Comparison of ENCODE assay signal across 23 cellular contexts in the genomic region with DNA sequence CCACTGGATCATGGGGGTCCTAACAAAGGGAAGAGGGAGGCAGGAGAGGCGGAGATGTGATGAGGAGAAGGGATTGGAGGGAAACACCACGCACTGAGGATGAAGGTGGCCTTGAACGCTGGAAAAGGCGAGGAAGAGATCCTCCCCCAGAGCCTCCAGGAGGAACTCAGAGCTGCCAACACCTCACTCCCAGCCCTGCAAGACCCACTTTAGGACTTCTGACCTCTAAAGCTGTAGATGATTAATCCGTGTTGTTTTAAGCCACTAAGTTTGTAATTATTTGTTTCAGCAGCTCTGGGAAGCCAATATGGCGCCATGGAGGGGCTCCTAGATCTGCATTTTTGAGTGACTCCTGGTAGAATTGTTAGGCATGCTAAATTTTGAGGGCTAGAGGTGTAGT.
"Had no signal": no experiment of that assay in that cellular context is flagged by ENCODE, and none has a peak within 500 bp of the region (broad histone marks: within the 10 kb centered on the region; RNA-seq: fewer than 3 reads in every experiment).

No MANE protein-coding gene starts in this region.

- H3K27me3 ChIP-seq: left lung, ovary, upper lobe of left lung had no signal

- H3K9me3 Mint-ChIP-seq: activated naive CD4-positive, alpha-beta T cell treated with anti-CD3 and anti-CD28 coated beads, Interleukin-2, amount 50 U/mL, for 24 hours; neural crest cell; stimulated activated memory B cell treated with anti-CD40 and anti-IgM and Interleukin-4, amounts not matched to agents 10 μg/mL and 1 μg/mL and 100 μg/mL, for 72 hours had no signal

- H3K4me3 Mint-ChIP-seq: activated naive CD4-positive, alpha-beta T cell treated with anti-CD3 and anti-CD28 coated beads, Interleukin-2, amount 50 U/mL, for 24 hours; neural crest cell; stimulated activated memory B cell treated with anti-CD40 and anti-IgM and Interleukin-4, amounts not matched to agents 10 μg/mL and 1 μg/mL and 100 μg/mL, for 72 hours; T-helper 17 cell had no signal

- DNase-seq: activated CD4-positive, alpha-beta T cell treated with anti-CD3 and anti-CD28 coated beads, Interleukin-2, amount 50 U/mL, for 4 hours; activated CD4-positive, CD25-positive, alpha-beta regulatory T cell treated with anti-CD3 and anti-CD28 coated beads, Interleukin-2, amount 50 U/mL, for 72 hours; activated CD8-positive, alpha-beta memory T cell treated with anti-CD3 and anti-CD28 coated beads, Interleukin-2, amount 50 U/mL, for 4 hours; activated effector memory CD4-positive, alpha-beta T cell treated with Interleukin-2 at 50 U/mL for 16 hours; activated T-cell treated with anti-CD3 and anti-CD28 coated beads, Interleukin-2, amount 50 U/mL, for 48 hours; caudate nucleus; foreskin keratinocyte; islet precursor cell; left lung; mammary epithelial cell; midbrain; ovary; stimulated activated CD4-positive, alpha-beta T cell treated with anti-CD3 and anti-CD28 coated beads, Interleukin-4, amount 100 ng/mL, for 4 hours; T-helper 17 cell; upper lobe of left lung had no signal

- H3K36me3 ChIP-seq: left lung, ovary, thoracic aorta, upper lobe of left lung had no signal

- H3K27ac ChIP-seq: epithelial cell of prostate, foreskin keratinocyte, left lung, ovary, thoracic aorta, upper lobe of left lung, VCaP had no signal

- H3K4me3 ChIP-seq: left lung, ovary, smooth muscle cell, thoracic aorta, upper lobe of left lung had no signal

- H3K9me3 ChIP-seq: left lung, ovary, thoracic aorta, upper lobe of left lung had no signal

- ATAC-seq: foreskin keratinocyte; left lung; sciatic nerve; stimulated activated memory B cell treated with anti-CD40 and anti-IgM and Interleukin-4, amounts not matched to agents 10 μg/mL and 1 μg/mL and 100 μg/mL, for 72 hours; T-helper 17 cell had no signal

- H3K36me3 Mint-ChIP-seq: activated naive CD4-positive, alpha-beta T cell treated with anti-CD3 and anti-CD28 coated beads, Interleukin-2, amount 50 U/mL, for 24 hours; stimulated activated memory B cell treated with anti-CD40 and anti-IgM and Interleukin-4, amounts not matched to agents 10 μg/mL and 1 μg/mL and 100 μg/mL, for 72 hours had no signal

- H3K4me1 ChIP-seq: foreskin keratinocyte, left lung had no signal

- H3K27ac Mint-ChIP-seq: activated naive CD4-positive, alpha-beta T cell treated with anti-CD3 and anti-CD28 coated beads, Interleukin-2, amount 50 U/mL, for 24 hours; stimulated activated memory B cell treated with anti-CD40 and anti-IgM and Interleukin-4, amounts not matched to agents 10 μg/mL and 1 μg/mL and 100 μg/mL, for 72 hours; T-helper 17 cell had no signal
